8 cellular contexts compared by ENCODE assay signal in genomic region chr3:46629571-46630517, GRCh38.
A peak's percentile ranks its signal among the peaks of the same experiment; 100 is the strongest.
DNase-seq lines count a peak whose midpoint lies in the region; ATAC-seq and TF ChIP-seq lines count a peak whose summit lies in the region.

No MANE protein-coding gene starts in this region.

- CTCF ChIA-PET in HEK293T (lab: Yijun Ruan, JAX): interaction anchor here (0.7 to 3.5 kb wide), 5 partner anchors 12 to 742 kb away, joined by 3 to 21 read pairs (median 3); no protein-coding TSS in a partner anchor

- H3K4me3 ChIP-seq in DOHH2 (ENCODE audit: low read length): peak overlapping the region; percentile 63

- no peaks in the 10 kb centered on the region for H3K9me3 ChIP-seq in DOHH2 (ENCODE audit: control insufficient read depth, insufficient read depth, low read length)

- TF ChIP-seq CTCF in DOHH2 (IDR thresholded peaks at IDR 0.05; ENCODE audit: low read depth, low read length, poor library complexity, severe bottlenecking): peak; percentile 97

- no peaks in the 10 kb centered on the region for H4K20me1 ChIP-seq in DOHH2 (ENCODE audit: control insufficient read depth, insufficient read depth, low read depth, low read length)

- DNase-seq in HEK293T (ENCODE audit: extremely low spot score): peak; percentile 64
- DNase-seq in NCI-H2029 treated with DMSO at 0.1 percent for 48 hours (lab: John Stamatoyannopoulos, UW): peak; percentile 71
- DNase-seq in activated CD4-positive, CD25-positive, alpha-beta regulatory T cell treated with anti-CD3 and anti-CD28 coated beads, Interleukin-2, amount 50 U/mL, for 16 hours (ENCODE audit: low read depth, low spot score): peak; percentile 54
- peak in 52 of 61 donors; percentile 14 to 78 (median 52) for DNase-seq in caudate nucleus (lab: John Stamatoyannopoulos, UW)
- peak; percentile 94 for DNase-seq in islet precursor cell
- peak; percentile 54 to 70 for DNase-seq in stimulated activated CD4-positive, alpha-beta T cell treated with anti-CD3 and anti-CD28 coated beads, Interleukin-12 subunit alpha, Interleukin-12 subunit beta, amount 100 ng/mL, for 24 hours (ENCODE audit: low read depth in 2 of 2)

- ATAC-seq in GM19351 (IDR thresholded peaks at IDR 0.05; ENCODE audit: unreplicated experiment): no peak

- H3K79me2 ChIP-seq in DOHH2 (ENCODE audit: control insufficient read depth, low read length): no peaks in the 10 kb centered on the region

- peak overlapping the region; percentile 75 for H3K4me2 ChIP-seq in DOHH2 (ENCODE audit: low read length)

- no peaks in the 10 kb centered on the region for H3K9me2 ChIP-seq in DOHH2 (replicated peaks; ENCODE audit: control insufficient read depth, low read length)

- H3K27ac ChIP-seq in DOHH2 (ENCODE audit: low read depth, low read length) (no peak overlapping the region), caudate nucleus (ENCODE audit: low read depth, low read length) (peak overlapping the region; percentile 90)

- H3K27me3 ChIP-seq in DOHH2 (ENCODE audit: control insufficient read depth, low read length): no peaks in the 10 kb centered on the region

- H3K36me3 ChIP-seq in DOHH2 (ENCODE audit: control insufficient read depth, low read length): no peaks in the 10 kb centered on the region

- POLR2A ChIA-PET in HEK293T (lab: Yijun Ruan, JAX): interaction anchor here (1.2 kb wide), 1 partner anchor 141 kb away, joined by 7 read pairs; no protein-coding TSS in a partner anchor

- H3K4me1 ChIP-seq in DOHH2 (ENCODE audit: control insufficient read depth, low read length): peaks cover 17% of the 10 kb centered on the region

- H3F3A ChIP-seq in DOHH2 (ENCODE audit: control insufficient read depth, insufficient read depth): no peaks in the 10 kb centered on the region

TF ChIP-seq in HEK293T, 16 proteins besides CTCF, POLR2A, EP300 and RAD21:
- TF ChIP-seq LEF1 (IDR thresholded peaks at IDR 0.05; ENCODE audit: borderline replicate concordance): no peak
- 0 out of 2 replicates have a peak, but pooled peaks have one; percentile 43 for TF ChIP-seq L3MBTL2 (conservative IDR thresholded peaks at IDR 0.05)
- no peak for TF ChIP-seq PKNOX1 (IDR thresholded peaks at IDR 0.05)
- no peak for TF ChIP-seq BHLHE40 (IDR thresholded peaks at IDR 0.05; ENCODE audit: borderline replicate concordance)
